25 cellular contexts compared by ENCODE assay signal in the genomic region with DNA sequence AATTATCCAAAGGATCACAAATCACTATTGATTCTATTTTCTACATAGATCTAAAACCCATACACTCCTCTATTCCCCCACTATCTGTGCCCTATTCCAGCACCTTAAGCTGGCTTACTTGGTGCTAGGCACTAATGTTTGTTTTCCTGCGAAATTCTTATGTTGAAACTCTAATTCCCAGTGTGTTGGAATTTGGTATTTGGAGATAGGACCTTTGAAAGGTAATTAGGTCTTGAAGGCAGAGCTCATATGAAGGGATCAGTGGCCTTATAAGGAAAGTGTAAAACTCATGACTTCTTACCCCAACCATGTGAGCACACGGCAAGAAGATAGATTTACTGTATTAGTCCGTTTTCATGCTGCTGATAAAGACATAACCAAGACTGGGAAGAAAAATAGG. TPM values are rescaled to one million over a fixed set of nuclear protein-coding genes. Genes with fewer than 3 reads are reported as not detected.
"Had no signal": no experiment of that assay in that cellular context is flagged by ENCODE, and none has a peak within 500 bp of the region (broad histone marks: within the 10 kb centered on the region; RNA-seq: fewer than 3 reads in every experiment).

No MANE protein-coding gene starts in this region.

- H3K9me3 ChIP-seq: neutrophil, pancreas, prostate gland, right lobe of liver, sigmoid colon, stomach, thoracic aorta, thyroid gland, tibial nerve, upper lobe of left lung, vagina had no signal

- H3K36me3 ChIP-seq: neutrophil, pancreas, prostate gland, right lobe of liver, sigmoid colon, stomach, thoracic aorta, thyroid gland, tibial nerve, upper lobe of left lung, vagina had no signal

- ATAC-seq: naive thymus-derived CD8-positive, alpha-beta T cell; natural killer cell treated with Interleukin-12 subunit alpha and Interleukin-12 subunit beta and Interleukin-15 and Interleukin-18, amount 100 ng/mL, for 72 hours; right cardiac atrium; right lobe of liver; stimulated activated effector memory CD8-positive, alpha-beta T cell treated with anti-CD3 and anti-CD28 coated beads, Interleukin-12 subunit alpha, Interleukin-12 subunit beta, amount 100 ng/mL, for 72 hours; stimulated activated naive B cell treated with anti-CD40 and anti-IgM and Interleukin-4, amounts not matched to agents 10 μg/mL and 1 μg/mL and 100 μg/mL, for 72 hours had no signal

- H3K4me3 ChIP-seq: pancreas, prostate gland, right lobe of liver, sigmoid colon, stomach, thoracic aorta, thyroid gland, tibial nerve, upper lobe of left lung, vagina had no signal

- DNase-seq: naive thymus-derived CD8-positive, alpha-beta T cell; nephron progenitor cell; nucleus accumbens; pancreas; retina; right cardiac atrium; right lobe of liver; sigmoid colon; stimulated activated CD4-positive, alpha-beta T cell treated with anti-CD3 and anti-CD28 coated beads, Interleukin-15, amount 100 ng/mL, for 24 hours; stimulated activated CD4-positive, alpha-beta T cell treated with anti-CD3 and anti-CD28 coated beads, Interleukin-2, amount 100 ng/mL, for 24 hours; stimulated activated CD4-positive, alpha-beta T cell treated with anti-CD3 and anti-CD28 coated beads, Interleukin-2, amount 100 ng/mL, for 48 hours; stimulated activated CD4-positive, alpha-beta T cell treated with anti-CD3 and anti-CD28 coated beads, Interleukin-4, amount 100 ng/mL, for 24 hours; stimulated activated naive B cell treated with anti-CD40 and anti-IgM and Interleukin-4, amounts not matched to agents 10 μg/mL and 1 μg/mL and 100 μg/mL, for 72 hours; stimulated activated naive CD4-positive, alpha-beta T cell treated with Interleukin-2 at 50 U/mL for 16 hours; stomach; thyroid gland; upper lobe of left lung had no signal

- H3K4me1 ChIP-seq: pancreas, prostate gland, right lobe of liver, sigmoid colon, tibial nerve, upper lobe of left lung, vagina had no signal

- H3K27me3 ChIP-seq: neutrophil, pancreas, right lobe of liver, sigmoid colon, stomach, thyroid gland, tibial nerve, upper lobe of left lung, vagina had no signal

- H3K27ac ChIP-seq: neutrophil, pancreas, prostate gland, right lobe of liver, sigmoid colon, stomach, thoracic aorta, thyroid gland, tibial nerve, upper lobe of left lung, vagina had no signal

RNA-seq across cellular contexts. Expression of gene LRATD1, which starts 10.6 kb away (rescaled TPM):
- total RNA-seq: naive thymus-derived CD8-positive, alpha-beta T cell; natural killer cell treated with Interleukin-12 subunit alpha and Interleukin-12 subunit beta and Interleukin-15 and Interleukin-18, amount 100 ng/mL, for 72 hours; osteocyte had no signal
- polyA plus RNA-seq: naive thymus-derived CD8-positive, alpha-beta T cell had no signal
